ENCODE assay signal across 8 cellular contexts in the genomic region with DNA sequence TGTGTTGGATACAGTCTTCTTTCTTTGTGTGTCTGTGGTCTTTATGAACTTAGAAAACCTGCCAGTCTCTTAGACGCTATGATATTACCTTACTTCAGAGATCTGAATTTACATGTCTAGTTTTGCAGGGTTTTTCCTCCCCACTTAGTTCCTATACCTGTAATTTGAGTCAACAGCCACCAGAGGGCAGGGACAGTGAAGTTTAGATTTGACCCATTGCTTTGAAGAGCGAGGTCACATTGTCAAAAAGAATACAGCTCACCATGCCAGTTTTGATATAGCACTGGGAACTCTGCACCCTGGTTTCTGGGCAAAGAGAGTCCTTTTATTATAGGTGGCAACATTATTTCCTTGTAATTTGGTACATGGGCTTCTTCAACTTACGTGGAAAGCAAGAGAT.
DNase-seq lines count a peak whose midpoint lies in the region; ATAC-seq, FAIRE-seq and TF ChIP-seq lines count a peak whose summit lies in the region.

No MANE protein-coding gene starts in this region.

- H3K27me3 Mint-ChIP-seq in CD14-positive monocyte (ENCODE audit: low read depth in 3 of 3) = peaks cover 0 to 6% (median 2%) of the 10 kb centered on the region in 3 donors

- H3K4me3 Mint-ChIP-seq in CD14-positive monocyte = no peak overlapping the region

- H3K9ac ChIP-seq in keratinocyte (ENCODE audit: control insufficient read depth, extremely low read depth, insufficient read depth, low read length) = no peak overlapping the region

- TF ChIP-seq CTCF in CD14-positive monocyte (IDR thresholded peaks at IDR 0.05) (peak; percentile 65), HFF-Myc (IDR thresholded peaks at IDR 0.05; ENCODE audit: low read depth, low read length, missing control alignments) (peak; percentile 45), keratinocyte (optimal IDR thresholded peaks at IDR 0.05 in 1 of 3, IDR thresholded peaks at IDR 0.05 in 1 of 3, conservative IDR thresholded peaks at IDR 0.05 in 1 of 3; ENCODE audit: extremely low read depth in 1 of 3, insufficient read depth in 2 of 3, low read length in 3 of 3) (peak; percentile 47 to 53 (median 49)), RWPE1 (conservative IDR thresholded peaks at IDR 0.05; ENCODE audit: low read depth) (no peak)

- no peak for DNase-seq in CD14-positive monocyte (ENCODE audit: low spot score)
- no peak for DNase-seq in HFF-Myc (ENCODE audit: extremely low read depth, low read depth)
- peak; percentile 6 to 57 for DNase-seq in SJCRH30
- no peak for DNase-seq in keratinocyte (ENCODE audit: low read depth, low spot score)
- DNase-seq in EL = no peak
- no peak for DNase-seq in NCI-H2029 (lab: John Stamatoyannopoulos, UW)
- no peak for DNase-seq in RWPE1 (ENCODE audit: low spot score)

- peaks cover 3 to 19% (median 8%) of the 10 kb centered on the region in 7 donors for H3K9me3 Mint-ChIP-seq in CD14-positive monocyte

- FAIRE-seq in keratinocyte (lab: Jason Lieb, UNC) = no peak

- H3K9me3 ChIP-seq in SJCRH30 (replicated peaks) = no peaks in the 10 kb centered on the region
- no peaks in the 10 kb centered on the region for H3K9me3 ChIP-seq in keratinocyte (ENCODE audit: control insufficient read depth, low read depth, low read length)

- H3K4me3 ChIP-seq in HFF-Myc (replicated peaks; ENCODE audit: low read depth, low read length) = no peak overlapping the region
- H3K4me3 ChIP-seq in SJCRH30 = no peak overlapping the region
- H3K4me3 ChIP-seq in keratinocyte (ENCODE audit: control insufficient read depth in 2 of 3, extremely low read depth in 1 of 3, insufficient read depth in 2 of 3, low read depth in 1 of 3, low read length in 3 of 3) = no peak overlapping the region

- dilution Hi-C loops in keratinocyte (cut with MboI; ENCODE audit: extremely low pct_ligation_motif_present, low sequenced_read_pairs) = no loop called here

- intact Hi-C loops in CD14-positive monocyte (cut with micrococcal nuclease) = no loop called here

- no peaks in the 10 kb centered on the region for H3K4me1 Mint-ChIP-seq in CD14-positive monocyte

- no peak overlapping the region for H2AFZ ChIP-seq in keratinocyte (ENCODE audit: control insufficient read depth, low read length)

- no peak overlapping the region for H3K27ac Mint-ChIP-seq in CD14-positive monocyte

- no peaks in the 10 kb centered on the region for H3K36me3 Mint-ChIP-seq in CD14-positive monocyte

- POLR2A ChIA-PET in RWPE1 (lab: Yijun Ruan, JAX; ENCODE audit: low non-redundant PET) = no interaction called here

- peaks cover 3% of the 10 kb centered on the region for H3K4me1 ChIP-seq in SJCRH30
- H3K4me1 ChIP-seq in keratinocyte (ENCODE audit: control insufficient read depth, extremely low read depth, insufficient read depth, low read length) = no peaks in the 10 kb centered on the region

- H3K4me2 ChIP-seq in keratinocyte (ENCODE audit: control insufficient read depth, extremely low read depth, insufficient read depth, low read depth, low read length) = no peak overlapping the region

- H3K27ac ChIP-seq in SJCRH30 = no peak overlapping the region
- no peak overlapping the region for H3K27ac ChIP-seq in keratinocyte (ENCODE audit: control insufficient read depth, insufficient read depth, low read length)
- no peak overlapping the region for H3K27ac ChIP-seq in RWPE1

- CTCF ChIA-PET in RWPE1 (lab: Yijun Ruan, JAX) = interaction anchor here (0.5 kb wide), 1 partner anchor 531 kb away, joined by 3 read pairs; no protein-coding TSS in a partner anchor

- no peaks in the 10 kb centered on the region for H4K20me1 ChIP-seq in keratinocyte (ENCODE audit: control insufficient read depth, extremely low read depth, insufficient read depth, low read length)

- no peaks in the 10 kb centered on the region for H3K36me3 ChIP-seq in SJCRH30
- no peaks in the 10 kb centered on the region for H3K36me3 ChIP-seq in keratinocyte (ENCODE audit: control insufficient read depth in 2 of 2, extremely low read depth in 1 of 2, insufficient read depth in 2 of 2, low read length in 2 of 2)

- no peaks in the 10 kb centered on the region for H3K79me2 ChIP-seq in keratinocyte (ENCODE audit: control insufficient read depth, insufficient read depth, low read length)

- no peak for ATAC-seq in GM19351 (IDR thresholded peaks at IDR 0.05; ENCODE audit: unreplicated experiment)

- no peaks in the 10 kb centered on the region for H3K9me1 ChIP-seq in keratinocyte (ENCODE audit: control insufficient read depth, extremely low read depth, insufficient read depth, low read length)

- H3K27me3 ChIP-seq in SJCRH30 = no peaks in the 10 kb centered on the region
- H3K27me3 ChIP-seq in keratinocyte (ENCODE audit: control insufficient read depth, extremely low read depth, insufficient read depth, low read length) = peaks cover 2% of the 10 kb centered on the region

Comparison
In these comparisons a context has a peak if more than half of its experiments do, and no peak if none do; other contexts are left out.
1. DNase-seq: peak in SJCRH30 (2 of 2); none in CD14-positive monocyte (single experiment), HFF-Myc (single experiment), keratinocyte (single experiment), EL (single experiment), NCI-H2029 (single experiment) and RWPE1 (single experiment).